Comparison of ENCODE assay signal across 8 cellular contexts in the genomic region with DNA sequence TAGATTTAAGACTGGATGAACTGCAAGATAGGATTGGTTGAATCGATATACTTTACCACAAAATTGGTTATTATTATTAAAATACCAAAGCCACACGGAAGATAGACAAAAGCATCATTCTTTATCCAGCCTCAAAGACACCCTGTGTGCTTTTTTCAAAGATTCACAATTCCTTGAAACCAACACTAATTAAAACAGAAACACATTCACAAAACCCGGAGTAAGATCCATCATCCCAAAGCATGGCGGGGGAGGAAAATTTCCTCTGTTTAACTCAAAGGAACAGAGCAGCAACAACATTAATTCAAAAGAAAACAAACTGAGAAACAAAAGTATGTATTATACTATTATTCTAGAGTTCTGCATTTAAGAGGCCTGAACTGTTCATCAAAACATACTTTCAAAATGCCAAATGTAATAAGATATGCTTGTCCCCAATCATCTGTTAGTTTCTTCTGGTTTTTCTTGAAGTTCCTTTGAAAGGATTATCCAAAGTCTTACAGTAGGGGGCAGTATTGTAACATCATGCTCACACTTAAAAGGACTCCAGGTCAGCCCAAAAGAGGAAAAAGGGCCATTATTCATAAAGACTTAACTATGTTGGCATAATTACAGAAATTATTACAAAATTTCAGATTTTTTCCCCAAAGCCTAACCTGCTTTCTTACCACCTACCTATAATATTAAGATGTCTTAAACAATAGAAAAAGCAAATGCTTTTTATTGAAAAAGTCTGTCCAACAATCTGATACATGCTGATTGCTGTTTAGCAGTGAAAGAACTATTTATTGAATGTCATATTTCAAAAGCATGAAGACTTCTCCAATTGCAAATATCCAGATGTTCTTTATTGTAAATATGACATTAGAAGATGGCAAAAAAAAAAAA.
DNase-seq lines count a peak whose midpoint lies in the region; ATAC-seq, FAIRE-seq and TF ChIP-seq lines count a peak whose summit lies in the region.

No MANE protein-coding gene starts in this region.

- no peak overlapping the region for H3K9ac ChIP-seq in GM12878 (ENCODE audit: control insufficient read depth, insufficient read depth, low read length)

- RAD21 ChIA-PET in GM12878 (lab: Charles Lee; ENCODE audit: unreplicated experiment), result interaction anchor here (0.7 to 3.6 kb wide), 6 partner anchors 38 to 708 kb away, joined by 3 to 12 read pairs (median 4); no protein-coding TSS in a partner anchor

- no peaks in the 10 kb centered on the region for H3K36me3 ChIP-seq in GM12878 (ENCODE audit: control insufficient read depth in 2 of 2, insufficient read depth in 2 of 2, low read length in 1 of 2)

- H3K79me2 ChIP-seq in GM12878 (ENCODE audit: control insufficient read depth, insufficient read depth, low read length), result no peaks in the 10 kb centered on the region

- no TSS peak for BruUV-seq in GM12878 (replicated peaks; lab: Mats Ljungman, UMichigan)

- no peaks in the 10 kb centered on the region for H3K4me1 ChIP-seq in GM12878 (ENCODE audit: control insufficient read depth, insufficient read depth, low read length)

- H3K27me3 ChIP-seq in GM12878 (replicated peaks in 1 of 2; ENCODE audit: control insufficient read depth in 2 of 2, insufficient read depth in 2 of 2, low read length in 1 of 2), result no peaks in the 10 kb centered on the region

- CTCF ChIA-PET in GM10248 (lab: Yijun Ruan, JAX), result interaction anchor here (0.7 to 2.9 kb wide), 10 partner anchors 9 to 1037 kb away, joined by 3 to 11 read pairs (median 4); no protein-coding TSS in a partner anchor
- CTCF ChIA-PET in GM12878 (lab: Yijun Ruan, JAX), result interaction anchor here (0.6 to 4.3 kb wide), 17 partner anchors 10 to 1037 kb away, joined by 3 to 20 read pairs (median 4); no protein-coding TSS in a partner anchor

- POLR2A ChIA-PET in GM10248 (lab: Yijun Ruan, JAX), result no interaction called here
- POLR2A ChIA-PET in GM12878 (lab: Charles Lee), result interaction anchor here (0.7 kb wide), 1 partner anchor 50 kb away, joined by 3 read pairs; no protein-coding TSS in a partner anchor

- DNase-seq in GM10248 (ENCODE audit: extremely low spot score), result peak; percentile 44
- DNase-seq in NCI-H460 (ENCODE audit: extremely low read depth, low read depth), result peak; percentile 60
- peak; percentile 44 for DNase-seq in GM12878 (ENCODE audit: low read depth, low spot score)
- peak; percentile 40 for DNase-seq in iPS-NIHi7 (ENCODE audit: extremely low spot score)
- peak; percentile 93 for DNase-seq in superior temporal gyrus (ENCODE audit: extremely low spot score)
- DNase-seq in GOT3 (lab: John Stamatoyannopoulos, UW), result no peak
- DNase-seq in T-helper 9 cell, result no peak

- ATAC-seq in HG03066 (IDR thresholded peaks at IDR 0.05; ENCODE audit: low read depth, unreplicated experiment) (peak; percentile 52), GM12878 (peak; percentile 85)

- no peaks in the 10 kb centered on the region for H3K9me3 ChIP-seq in GM12878 (replicated peaks; ENCODE audit: control insufficient read depth, insufficient read depth, low read length)

- peak; percentile 94 for TF ChIP-seq RAD21 in GM12878 (IDR thresholded peaks at IDR 0.05; ENCODE audit: insufficient read depth, low read depth, low read length)

- WGBS in GM12878 (ENCODE audit: insufficient coverage, insufficient replicate concordance, low lambda C conversion rate, missing lambda C conversion rate), result 56% methylated on average over 4 of the region's 4 CpGs

- in situ Hi-C loops in GM12878 (cut with MboI), result loop anchor here (5.0 to 10.0 kb wide), 3 partner anchors 610 to 1030 kb away; a partner anchor contains a TSS

- H3K4me3 ChIP-seq in GM12878, result no peak overlapping the region

- H3K4me2 ChIP-seq in GM12878 (ENCODE audit: control insufficient read depth, insufficient read depth), result no peak overlapping the region

- no peak for TF ChIP-seq EP300 in GM12878 (IDR thresholded peaks at IDR 0.05; ENCODE audit: borderline replicate concordance in 1 of 2, control insufficient read depth in 1 of 2, low read depth in 2 of 2, low read length in 2 of 2)

- peak; percentile 65 for TF ChIP-seq CTCF in GM10248 (IDR thresholded peaks at IDR 0.05; ENCODE audit: control extremely low read depth, extremely low read depth, low read depth, missing control alignments)
- peak; percentile 53 to 75 (median 64); a peak in 5 of 6 replicates for TF ChIP-seq CTCF in GM12878 (IDR thresholded peaks at IDR 0.05 in 2 of 3, conservative IDR thresholded peaks at IDR 0.05 in 1 of 3; ENCODE audit: control insufficient read depth in 2 of 3, extremely low read depth in 1 of 3, insufficient read depth in 1 of 3, low read depth in 3 of 3, low read length in 3 of 3)

- no peak overlapping the region for H3K27ac ChIP-seq in GM12878 (ENCODE audit: control insufficient read depth, insufficient read depth)

- SMC1A ChIA-PET in GM12878 (lab: Charles Lee; ENCODE audit: uncharacterized antibody, unreplicated experiment), result interaction anchor here (0.6 to 2.6 kb wide), 17 partner anchors 8 to 809 kb away, joined by 3 to 14 read pairs (median 3); no protein-coding TSS in a partner anchor

- no peaks in the 10 kb centered on the region for H4K20me1 ChIP-seq in GM12878 (ENCODE audit: control insufficient read depth, insufficient read depth)

- intact Hi-C loops in GM12878 (cut with micrococcal nuclease; ENCODE audit: unreplicated experiment), result loop anchor here (1.0 to 10.0 kb wide), 7 partner anchors 180 to 1032 kb away; a partner anchor contains a TSS

- TF ChIP-seq POLR2A in GM12878 (IDR thresholded peaks at IDR 0.05; ENCODE audit: low read depth, low read length), result no peak

- H2AFZ ChIP-seq in GM12878 (ENCODE audit: control insufficient read depth, low read depth, low read length), result no peak overlapping the region

- FAIRE-seq in GM12878 (lab: Jason Lieb, UNC), result no peak

TF ChIP-seq in GM12878, 131 proteins besides CTCF, POLR2A, EP300 and RAD21:
- TF ChIP-seq NR2F1 (conservative IDR thresholded peaks at IDR 0.05) (no peak), TAF1 (IDR thresholded peaks at IDR 0.05; ENCODE audit: borderline replicate concordance, low read depth, low read length) (no peak), SUPT20H (IDR thresholded peaks at IDR 0.05; ENCODE audit: borderline replicate concordance, control insufficient read depth, low read depth, low read length) (no peak), BHLHE40 (IDR thresholded peaks at IDR 0.05; ENCODE audit: borderline replicate concordance in 1 of 2, low read depth in 2 of 2, low read length in 1 of 2) (0 out of 4 replicates have a peak, but pooled peaks of 1 of the 2 experiments have one; percentile 12), POLR2AphosphoS5 (IDR thresholded peaks at IDR 0.05; ENCODE audit: low read length) (no peak), SMC3 (IDR thresholded peaks at IDR 0.05; ENCODE audit: borderline replicate concordance, low read length) (peak; percentile 82)

Comparison
In these comparisons a context has a peak if more than half of its experiments do, and no peak if none do; other contexts are left out.
1. DNase-seq: peak in GM10248 (single experiment), NCI-H460 (single experiment), GM12878 (single experiment), iPS-NIHi7 (single experiment) and superior temporal gyrus (single experiment); none in GOT3 (single experiment) and T-helper 9 cell (single experiment).